In the genomic region with DNA sequence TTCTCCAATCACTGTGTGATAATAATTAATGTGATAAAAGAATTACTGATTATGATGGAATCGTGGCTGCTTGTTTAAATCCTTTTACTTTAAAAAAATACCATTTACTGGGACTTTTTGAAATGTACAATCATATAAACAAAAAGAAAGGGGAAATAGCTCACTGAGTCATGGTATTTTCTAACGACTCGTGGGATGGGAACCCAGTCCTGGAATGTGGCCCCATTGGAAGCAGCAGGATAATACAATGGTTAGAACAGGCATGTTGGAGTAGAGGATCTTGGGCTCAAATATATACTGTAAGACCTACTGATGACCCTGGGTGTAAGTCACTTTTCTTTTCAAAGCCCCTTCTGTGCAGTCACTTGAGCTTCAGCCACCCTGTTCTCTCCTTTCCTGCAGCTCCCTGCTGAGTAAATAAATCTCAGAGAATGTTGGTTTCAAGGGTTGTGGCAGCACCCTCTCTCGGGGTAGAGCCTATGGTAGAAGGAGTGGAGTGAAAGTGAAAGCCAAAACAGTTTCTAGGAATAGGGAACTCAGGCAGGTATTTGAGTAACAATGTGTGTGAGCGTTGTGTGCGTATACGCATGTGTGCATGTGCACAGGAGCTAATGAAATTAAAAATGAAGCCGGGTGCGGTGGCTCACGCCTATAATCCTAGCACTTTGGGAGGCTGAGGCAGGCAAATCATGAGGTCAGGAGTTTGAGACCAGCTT, we compare ENCODE assay signal across 8 cellular contexts. TPM values are rescaled to one million over a fixed set of nuclear protein-coding genes. Genes with fewer than 3 reads are reported as not detected.
DNase-seq lines count a peak whose midpoint lies in the region; ATAC-seq lines count a peak whose summit lies in the region.

No MANE protein-coding gene starts in this region.

- peaks cover 6 to 15% (median 7%) of the 10 kb centered on the region in 3 donors for H3K4me1 Mint-ChIP-seq in naive B cell

- peak; percentile 43 for DNase-seq in Daoy (ENCODE audit: low read depth)
- DNase-seq in HT1080 (ENCODE audit: low read depth) = peak; percentile 47
- peak; percentile 48 for DNase-seq in astrocyte of the hippocampus (ENCODE audit: low read depth, low spot score)
- DNase-seq in naive B cell = peak; percentile 18
- no peak for DNase-seq in OCI-M2 (lab: John Stamatoyannopoulos, UW; ENCODE audit: unreplicated experiment)
- no peak for DNase-seq in stimulated activated CD4-positive, alpha-beta T cell treated with anti-CD3 and anti-CD28 coated beads, Interleukin-12 subunit alpha, Interleukin-12 subunit beta, amount 100 ng/mL, for 4 hours
- DNase-seq in activated CD8-positive, alpha-beta memory T cell treated with anti-CD3 and anti-CD28 coated beads for 24 hours = no peak

- peak overlapping the region; percentile 21 to 92 (median 63) for H3K27ac Mint-ChIP-seq in naive B cell

- ATAC-seq in GM21360 (IDR thresholded peaks at IDR 0.05; ENCODE audit: unreplicated experiment) (peak; percentile 64), naive B cell (ENCODE audit: low read depth in 2 of 2) (peak; percentile 77 to 93)

- peak overlapping the region in 7 of 8 donors; percentile 45 to 86 (median 74) for H3K4me3 Mint-ChIP-seq in naive B cell

- H3K36me3 Mint-ChIP-seq in naive B cell = no peaks in the 10 kb centered on the region

- no peaks in the 10 kb centered on the region for H3K27me3 Mint-ChIP-seq in naive B cell

- no peaks in the 10 kb centered on the region for H3K9me3 Mint-ChIP-seq in naive B cell

RNA-seq across cellular contexts. Expression of a gene that starts 40.7 kb away (rescaled TPM):
- total RNA-seq in Daoy (2014; rRNA removed; shearing (Covaris generic)) = 38.5 and 61.9 TPM in 2 replicates
- total RNA-seq in HT1080 (2014; rRNA removed; shearing (Covaris generic)) = 60.2 and 79.1 TPM in 2 replicates
- 71.4 and 76.4 TPM in 2 replicates for polyA plus RNA-seq in HT1080 (2015; cell fraction: cytosol; rRNA removed)
- polyA plus RNA-seq in HT1080 (2015; cell fraction: nucleus; rRNA removed) = 120 TPM in 2 replicates
- polyA plus RNA-seq in naive B cell (ENCODE audit: low read depth in 6 of 6) = 10 to 100 TPM in 4 of 6 donors, 1 to 10 TPM in 2; 4.3 to 22.7 (median 11.1) TPM

Comparison
In these comparisons a context has a peak if more than half of its experiments do, and no peak if none do; other contexts are left out.
1. DNase-seq: peak in Daoy (single experiment), HT1080 (single experiment), astrocyte of the hippocampus (single experiment) and naive B cell (single experiment); none in OCI-M2 (single experiment), stimulated activated CD4-positive, alpha-beta T cell treated with anti-CD3 and anti-CD28 coated beads, Interleukin-12 subunit alpha, Interleukin-12 subunit beta, amount 100 ng/mL, for 4 hours (single experiment) and activated CD8-positive, alpha-beta memory T cell treated with anti-CD3 and anti-CD28 coated beads for 24 hours (single experiment).